In the genomic region with DNA sequence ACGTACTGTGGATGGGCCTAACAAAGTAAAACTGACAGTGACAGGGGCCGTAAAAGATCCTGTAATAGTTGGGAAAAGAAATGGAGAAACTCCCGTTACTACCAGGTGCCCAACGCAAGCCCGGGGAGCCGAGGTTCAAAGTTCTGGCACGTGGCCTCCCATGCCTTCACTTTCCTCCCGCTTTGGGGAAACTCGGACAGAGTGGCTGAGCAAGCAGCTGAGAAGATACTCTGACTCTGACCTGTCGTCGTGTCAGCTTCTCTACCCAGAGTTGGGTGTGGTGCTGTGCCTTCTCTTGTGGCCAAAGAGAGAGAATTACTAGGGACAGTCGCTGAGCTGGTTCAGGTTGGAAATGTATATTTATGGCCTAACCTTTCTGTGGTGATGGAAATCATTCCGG, we compare ENCODE assay signal across 1 cellular context.
TF ChIP-seq lines count a peak whose summit lies in the region.

No MANE protein-coding gene starts in this region.

TF ChIP-seq in HepG2, 621 proteins besides CTCF, POLR2A, EP300 and RAD21 (continued from another document):
- TF ChIP-seq ZFP36L2 (CRISPR knock-in tag; IDR thresholded peaks at IDR 0.05) = no peak
- TF ChIP-seq NCOA5 (CRISPR knock-in tag; IDR thresholded peaks at IDR 0.05) = no peak
- no peak for TF ChIP-seq ZNF552 (CRISPR knock-in tag; IDR thresholded peaks at IDR 0.05; ENCODE audit: borderline replicate concordance)
- TF ChIP-seq HNF4A (CRISPR knock-in tag; IDR thresholded peaks at IDR 0.05) = peak; percentile 51; the same call in 1 of the 2 replicates
- TF ChIP-seq ZNF205 (CRISPR knock-in tag; IDR thresholded peaks at IDR 0.05) = no peak
- no peak for TF ChIP-seq ZBTB21 (CRISPR knock-in tag; IDR thresholded peaks at IDR 0.05)
- no peak for TF ChIP-seq ZFP62 (CRISPR knock-in tag; IDR thresholded peaks at IDR 0.05)
- TF ChIP-seq MED13 (CRISPR knock-in tag; IDR thresholded peaks at IDR 0.05) = no peak
- TF ChIP-seq SP1 (IDR thresholded peaks at IDR 0.05) = no peak
- TF ChIP-seq SP1 (CRISPR knock-in tag; IDR thresholded peaks at IDR 0.05) = no peak
- TF ChIP-seq DPF2 (CRISPR knock-in tag; IDR thresholded peaks at IDR 0.05; ENCODE audit: borderline replicate concordance, low read depth) = no peak
- TF ChIP-seq, protein P1, sequence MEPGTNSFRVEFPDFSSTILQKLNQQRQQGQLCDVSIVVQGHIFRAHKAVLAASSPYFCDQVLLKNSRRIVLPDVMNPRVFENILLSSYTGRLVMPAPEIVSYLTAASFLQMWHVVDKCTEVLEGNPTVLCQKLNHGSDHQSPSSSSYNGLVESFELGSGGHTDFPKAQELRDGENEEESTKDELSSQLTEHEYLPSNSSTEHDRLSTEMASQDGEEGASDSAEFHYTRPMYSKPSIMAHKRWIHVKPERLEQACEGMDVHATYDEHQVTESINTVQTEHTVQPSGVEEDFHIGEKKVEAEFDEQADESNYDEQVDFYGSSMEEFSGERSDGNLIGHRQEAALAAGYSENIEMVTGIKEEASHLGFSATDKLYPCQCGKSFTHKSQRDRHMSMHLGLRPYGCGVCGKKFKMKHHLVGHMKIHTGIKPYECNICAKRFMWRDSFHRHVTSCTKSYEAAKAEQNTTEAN (CRISPR knock-in tag; conservative IDR thresholded peaks at IDR 0.05) = no peak
- no peak for TF ChIP-seq ZNF773 (CRISPR knock-in tag; IDR thresholded peaks at IDR 0.05; ENCODE audit: borderline replicate concordance)
- no peak for TF ChIP-seq ZNF747 (CRISPR knock-in tag; IDR thresholded peaks at IDR 0.05; ENCODE audit: borderline replicate concordance)
- TF ChIP-seq SALL1 (CRISPR knock-in tag; IDR thresholded peaks at IDR 0.05) = peak; percentile 48; the same call in 1 of the 2 replicates
- TF ChIP-seq NBN (conservative IDR thresholded peaks at IDR 0.05) = no peak
- TF ChIP-seq, protein P2, sequence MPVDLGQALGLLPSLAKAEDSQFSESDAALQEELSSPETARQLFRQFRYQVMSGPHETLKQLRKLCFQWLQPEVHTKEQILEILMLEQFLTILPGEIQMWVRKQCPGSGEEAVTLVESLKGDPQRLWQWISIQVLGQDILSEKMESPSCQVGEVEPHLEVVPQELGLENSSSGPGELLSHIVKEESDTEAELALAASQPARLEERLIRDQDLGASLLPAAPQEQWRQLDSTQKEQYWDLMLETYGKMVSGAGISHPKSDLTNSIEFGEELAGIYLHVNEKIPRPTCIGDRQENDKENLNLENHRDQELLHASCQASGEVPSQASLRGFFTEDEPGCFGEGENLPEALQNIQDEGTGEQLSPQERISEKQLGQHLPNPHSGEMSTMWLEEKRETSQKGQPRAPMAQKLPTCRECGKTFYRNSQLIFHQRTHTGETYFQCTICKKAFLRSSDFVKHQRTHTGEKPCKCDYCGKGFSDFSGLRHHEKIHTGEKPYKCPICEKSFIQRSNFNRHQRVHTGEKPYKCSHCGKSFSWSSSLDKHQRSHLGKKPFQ (CRISPR knock-in tag; IDR thresholded peaks at IDR 0.05; ENCODE audit: insufficient replicate concordance) = no peak
- no peak for TF ChIP-seq SOX13 (IDR thresholded peaks at IDR 0.05)
- no peak for TF ChIP-seq SOX13 (CRISPR knock-in tag; conservative IDR thresholded peaks at IDR 0.05 in 1 of 2, IDR thresholded peaks at IDR 0.05 in 1 of 2)
- TF ChIP-seq HOXA3 (CRISPR knock-in tag; IDR thresholded peaks at IDR 0.05) = peak; percentile 18; the same call in 1 of the 2 replicates
- no peak for TF ChIP-seq FOXK1 (CRISPR knock-in tag; IDR thresholded peaks at IDR 0.05; ENCODE audit: borderline replicate concordance, low read depth)
- no peak for TF ChIP-seq FOSL2 (CRISPR knock-in tag; IDR thresholded peaks at IDR 0.05)
- TF ChIP-seq ARID2 (CRISPR knock-in tag; IDR thresholded peaks at IDR 0.05; ENCODE audit: borderline replicate concordance) = 0 out of 2 replicates have a peak, but pooled peaks have one; percentile 36
- no peak for TF ChIP-seq STAG1 (CRISPR knock-in tag; IDR thresholded peaks at IDR 0.05)
- TF ChIP-seq ZSCAN31 (CRISPR knock-in tag; IDR thresholded peaks at IDR 0.05; ENCODE audit: low read depth) = no peak
- no peak for TF ChIP-seq RFX5 (IDR thresholded peaks at IDR 0.05; ENCODE audit: low read depth, low read length)
- no peak for TF ChIP-seq RARA (CRISPR knock-in tag; IDR thresholded peaks at IDR 0.05)
- no peak for TF ChIP-seq MIXL1 (CRISPR knock-in tag; IDR thresholded peaks at IDR 0.05)
- TF ChIP-seq KAT8 (CRISPR knock-in tag; IDR thresholded peaks at IDR 0.05) = no peak
- TF ChIP-seq ZNF230 (CRISPR knock-in tag; IDR thresholded peaks at IDR 0.05) = no peak
- TF ChIP-seq ZKSCAN5 (CRISPR knock-in tag; IDR thresholded peaks at IDR 0.05) = no peak
- TF ChIP-seq ZNF496 (CRISPR knock-in tag; IDR thresholded peaks at IDR 0.05; ENCODE audit: insufficient replicate concordance) = no peak
TF ChIP-seq in HepG2: peak in this region for 13.
